ENCODE assay signal across 20 cellular contexts in the genomic region with DNA sequence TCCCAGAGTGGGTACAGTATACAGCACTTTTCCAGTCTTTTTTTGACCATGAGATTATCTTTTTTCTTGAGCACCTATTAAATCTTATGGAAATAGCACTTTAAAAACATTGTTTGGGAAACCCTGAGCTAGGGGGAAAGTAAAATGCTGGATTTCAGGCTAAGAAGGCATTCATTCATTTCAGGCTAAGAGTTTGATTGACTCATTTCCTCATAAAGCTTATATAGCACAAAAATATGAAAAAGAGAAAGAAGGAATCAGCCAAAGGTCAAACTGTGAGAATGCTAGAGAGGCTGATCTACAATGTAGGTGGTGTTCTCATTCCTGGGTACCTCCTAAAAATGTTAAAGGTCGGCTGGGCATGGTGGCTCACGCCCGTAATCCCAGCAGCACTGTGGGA. TPM values are rescaled to one million over a fixed set of nuclear protein-coding genes. Genes with fewer than 3 reads are reported as not detected.
DNase-seq lines count a peak whose midpoint lies in the region; ATAC-seq, FAIRE-seq and TF ChIP-seq lines count a peak whose summit lies in the region.
"Had no signal": no experiment of that assay in that cellular context is flagged by ENCODE, and none has a peak within 500 bp of the region (broad histone marks: within the 10 kb centered on the region; RNA-seq: fewer than 3 reads in every experiment).

No MANE protein-coding gene starts in this region.

- H3K27ac ChIP-seq in PC-3 (ENCODE audit: low read length) (peak overlapping the region; percentile 25), endothelial cell of umbilical vein (ENCODE audit: insufficient read depth, low read depth, low read length) (no peak overlapping the region), A673 (ENCODE audit: low read depth, low read length, poor library complexity, severe bottlenecking) (no peak overlapping the region), sigmoid colon (no peak overlapping the region)
- H3K27ac ChIP-seq: A549, GM23248 had no signal

- H3K4me3 ChIP-seq in PC-3 (ENCODE audit: low read length) (no peak overlapping the region), endothelial cell of umbilical vein (replicated peaks in 1 of 3; ENCODE audit: insufficient read depth in 1 of 3, low read depth in 1 of 3, low read length in 3 of 3) (no peak overlapping the region), A673 (ENCODE audit: low read depth, low read length, poor library complexity, severe bottlenecking) (no peak overlapping the region), sigmoid colon (no peak overlapping the region)
- H3K4me3 ChIP-seq: A549, GM23248 had no signal

- H3K27me3 ChIP-seq in PC-3 (ENCODE audit: low read length), result no peaks in the 10 kb centered on the region
- no peaks in the 10 kb centered on the region for H3K27me3 ChIP-seq in endothelial cell of umbilical vein (ENCODE audit: control insufficient read depth in 2 of 2, insufficient read depth in 2 of 2, low read length in 2 of 2)
- H3K27me3 ChIP-seq in A673 (replicated peaks; ENCODE audit: insufficient read depth, low read depth, low read length, poor library complexity), result no peaks in the 10 kb centered on the region
- H3K27me3 ChIP-seq in sigmoid colon, result no peaks in the 10 kb centered on the region

- peak; percentile 19 for ATAC-seq in stimulated activated naive CD8-positive, alpha-beta T cell treated with anti-CD3 and anti-CD28 coated beads, Interleukin-15, Interleukin-2, amounts not matched to agents 100 U/mL and 50 U/mL, for 24 hours
- ATAC-seq in stimulated activated naive CD8-positive, alpha-beta T cell treated with anti-CD3 and anti-CD28 coated beads, Interleukin-15, amount 100 ng/mL, for 72 hours, result no peak
- ATAC-seq in PC-3, result peak; percentile 77
- no peak for ATAC-seq in stimulated activated naive B cell treated with anti-CD40 and anti-IgM and Interleukin-4, amounts not matched to agents 10 μg/mL and 1 μg/mL and 100 μg/mL, for 72 hours (replicated peaks)
- ATAC-seq: A549 had no signal

- 86 to 95% methylated on average over 3 of the region's 3 CpGs for WGBS in sigmoid colon, 2 donors

- peaks cover 29% of the 10 kb centered on the region for H3K27me3 Mint-ChIP-seq in stimulated activated naive CD8-positive, alpha-beta T cell treated with anti-CD3 and anti-CD28 coated beads, Interleukin-15, amount 100 ng/mL, for 72 hours
- H3K27me3 Mint-ChIP-seq in stimulated activated naive B cell treated with anti-CD40 and anti-IgM and Interleukin-4, amounts not matched to agents 10 μg/mL and 1 μg/mL and 100 μg/mL, for 72 hours, result peaks cover 0 to 6% of the 10 kb centered on the region in 2 donors
- H3K27me3 Mint-ChIP-seq in type B pancreatic cell, result no peaks in the 10 kb centered on the region

- peaks cover 10% of the 10 kb centered on the region for H3K4me1 ChIP-seq in PC-3 (ENCODE audit: insufficient read depth, low read length)
- H3K4me1 ChIP-seq in endothelial cell of umbilical vein (ENCODE audit: control insufficient read depth, extremely low read depth, insufficient read depth, low read length), result peaks cover 12% of the 10 kb centered on the region
- H3K4me1 ChIP-seq in A673 (ENCODE audit: insufficient read depth, low read length, poor library complexity, severe bottlenecking), result no peaks in the 10 kb centered on the region
- H3K4me1 ChIP-seq in sigmoid colon, result no peaks in the 10 kb centered on the region
- H3K4me1 ChIP-seq: A549, Caco-2 had no signal

- H4K20me1 ChIP-seq in PC-3 (ENCODE audit: low read length) (no peaks in the 10 kb centered on the region), endothelial cell of umbilical vein (replicated peaks; ENCODE audit: control insufficient read depth, extremely low read depth, insufficient read depth, low read length) (peaks cover 2% of the 10 kb centered on the region)

- H3K9me1 ChIP-seq in endothelial cell of umbilical vein (replicated peaks; ENCODE audit: control insufficient read depth, extremely low read depth, insufficient read depth, low read length), result no peaks in the 10 kb centered on the region

- TF ChIP-seq EP300 in sigmoid colon (IDR thresholded peaks at IDR 0.05), result no peak

- no peaks in the 10 kb centered on the region for H3K9me3 Mint-ChIP-seq in stimulated activated naive CD8-positive, alpha-beta T cell treated with anti-CD3 and anti-CD28 coated beads, Interleukin-15, amount 100 ng/mL, for 72 hours
- H3K9me3 Mint-ChIP-seq in stimulated activated naive B cell treated with anti-CD40 and anti-IgM and Interleukin-4, amounts not matched to agents 10 μg/mL and 1 μg/mL and 100 μg/mL, for 72 hours, result no peaks in the 10 kb centered on the region
- H3K9me3 Mint-ChIP-seq in type B pancreatic cell, result no peaks in the 10 kb centered on the region
- H3K9me3 Mint-ChIP-seq: CD4-positive, alpha-beta memory T cell had no signal

- dilution Hi-C loops in endothelial cell of umbilical vein (cut with MboI; ENCODE audit: extremely low pct_ligation_motif_present, low sequenced_read_pairs), result no loop called here

- H3F3A ChIP-seq in PC-3 (ENCODE audit: low read length, unreplicated experiment), result no peaks in the 10 kb centered on the region

- H2AFZ ChIP-seq in PC-3 (ENCODE audit: low read length) (no peak overlapping the region), endothelial cell of umbilical vein (ENCODE audit: low read depth, low read length) (no peak overlapping the region)
- H2AFZ ChIP-seq: GM23248 had no signal

- no peak overlapping the region for H3K4me3 Mint-ChIP-seq in stimulated activated naive CD8-positive, alpha-beta T cell treated with anti-CD3 and anti-CD28 coated beads, Interleukin-15, amount 100 ng/mL, for 72 hours
- no peak overlapping the region for H3K4me3 Mint-ChIP-seq in stimulated activated naive B cell treated with anti-CD40 and anti-IgM and Interleukin-4, amounts not matched to agents 10 μg/mL and 1 μg/mL and 100 μg/mL, for 72 hours
- H3K4me3 Mint-ChIP-seq in type B pancreatic cell, result no peak overlapping the region
- H3K4me3 Mint-ChIP-seq: CD4-positive, alpha-beta memory T cell had no signal

- peaks cover 25% of the 10 kb centered on the region for H3K4me1 Mint-ChIP-seq in stimulated activated naive CD8-positive, alpha-beta T cell treated with anti-CD3 and anti-CD28 coated beads, Interleukin-15, amount 100 ng/mL, for 72 hours
- peaks cover 0 to 3% of the 10 kb centered on the region in 2 donors for H3K4me1 Mint-ChIP-seq in stimulated activated naive B cell treated with anti-CD40 and anti-IgM and Interleukin-4, amounts not matched to agents 10 μg/mL and 1 μg/mL and 100 μg/mL, for 72 hours
- peaks cover 4% of the 10 kb centered on the region for H3K4me1 Mint-ChIP-seq in type B pancreatic cell (ENCODE audit: unreplicated experiment)
- H3K4me1 Mint-ChIP-seq: CD4-positive, alpha-beta memory T cell had no signal

- intact Hi-C loops in PC-3 (cut with micrococcal nuclease), result no loop called here
- intact Hi-C loops in endothelial cell of umbilical vein (cut with micrococcal nuclease), result no loop called here
- intact Hi-C loops in A673 (cut with micrococcal nuclease; ENCODE audit: unreplicated experiment), result no loop called here
- intact Hi-C loops in sigmoid colon (cut with DNase I), result no loop called here

- no TSS peak for BruUV-seq in PC-3 (replicated peaks; lab: Mats Ljungman, UMichigan)
- no TSS peak for BruUV-seq in endothelial cell of umbilical vein (replicated peaks; lab: Mats Ljungman, UMichigan)
- no TSS peak for BruUV-seq in A673 (replicated peaks; lab: Mats Ljungman, UMichigan)

- 0 out of 2 replicates have a peak, but pooled peaks cover under 1% of the 10 kb centered on the region for H3K79me2 ChIP-seq in PC-3 (ENCODE audit: low read length)
- peaks cover 28% of the 10 kb centered on the region for H3K79me2 ChIP-seq in endothelial cell of umbilical vein (ENCODE audit: control insufficient read depth, insufficient read depth, low read length)

- H3K36me3 Mint-ChIP-seq in stimulated activated naive B cell treated with anti-CD40 and anti-IgM and Interleukin-4, amounts not matched to agents 10 μg/mL and 1 μg/mL and 100 μg/mL, for 72 hours, result peaks cover 2 to 7% of the 10 kb centered on the region in 2 donors
- H3K36me3 Mint-ChIP-seq in type B pancreatic cell, result peaks cover 27% of the 10 kb centered on the region
- H3K36me3 Mint-ChIP-seq: CD4-positive, alpha-beta memory T cell had no signal

- H3K27ac Mint-ChIP-seq in stimulated activated naive CD8-positive, alpha-beta T cell treated with anti-CD3 and anti-CD28 coated beads, Interleukin-15, amount 100 ng/mL, for 72 hours, result no peak overlapping the region
- H3K27ac Mint-ChIP-seq in stimulated activated naive B cell treated with anti-CD40 and anti-IgM and Interleukin-4, amounts not matched to agents 10 μg/mL and 1 μg/mL and 100 μg/mL, for 72 hours, result peak overlapping the region; percentile 56
- no peak overlapping the region for H3K27ac Mint-ChIP-seq in type B pancreatic cell

- POLR2A ChIA-PET in PC-3 (lab: Charles Lee; ENCODE audit: unreplicated experiment) (no interaction called here), endothelial cell of umbilical vein (lab: Charles Lee) (no interaction called here), A673 (lab: Charles Lee; ENCODE audit: low non-redundant PET) (no interaction called here)

- no peaks in the 10 kb centered on the region for H3K9me2 ChIP-seq in PC-3 (replicated peaks; ENCODE audit: low read length)

- no peak overlapping the region for H3K9ac ChIP-seq in PC-3 (ENCODE audit: low read length)
- no peak overlapping the region for H3K9ac ChIP-seq in endothelial cell of umbilical vein (replicated peaks; ENCODE audit: extremely low read depth, insufficient read depth, low read length)
- H3K9ac ChIP-seq: GM23248 had no signal

- no peaks in the 10 kb centered on the region for H3K9me3 ChIP-seq in PC-3 (ENCODE audit: low read length)
- H3K9me3 ChIP-seq in endothelial cell of umbilical vein (replicated peaks; ENCODE audit: control insufficient read depth, insufficient read depth, low read length), result no peaks in the 10 kb centered on the region
- no peaks in the 10 kb centered on the region for H3K9me3 ChIP-seq in A673 (ENCODE audit: low read depth, low read length, poor library complexity, severe bottlenecking)
- H3K9me3 ChIP-seq in sigmoid colon, result no peaks in the 10 kb centered on the region
- H3K9me3 ChIP-seq: A549, Caco-2 had no signal

- no peak for TF ChIP-seq POLR2A in endothelial cell of umbilical vein (IDR thresholded peaks at IDR 0.05; ENCODE audit: low read depth, low read length)
- TF ChIP-seq POLR2A in sigmoid colon (IDR thresholded peaks at IDR 0.05), result no peak

- TF ChIP-seq CTCF in PC-3 (conservative IDR thresholded peaks at IDR 0.05; ENCODE audit: low read depth, low read length) (no peak), endothelial cell of umbilical vein (IDR thresholded peaks at IDR 0.05; ENCODE audit: extremely low read depth in 1 of 2, insufficient read depth in 1 of 2, low read depth in 1 of 2, low read length in 2 of 2) (no peak), A673 (conservative IDR thresholded peaks at IDR 0.05; ENCODE audit: low read depth, low read length) (no peak), type B pancreatic cell (conservative IDR thresholded peaks at IDR 0.05) (no peak), sigmoid colon (IDR thresholded peaks at IDR 0.05) (no peak)

- CTCF ChIA-PET in PC-3 (lab: Charles Lee), result interaction anchor here (0.6 kb wide), 1 partner anchor 1571 kb away, joined by 6 read pairs; no protein-coding TSS in a partner anchor
- CTCF ChIA-PET in endothelial cell of umbilical vein (lab: Charles Lee), result interaction anchor here (0.6 to 1.5 kb wide), 5 partner anchors 11 to 517 kb away, joined by 3 to 9 read pairs (median 4); partner anchors contain the start of genes LRRC28, SYNM and TTC23
- CTCF ChIA-PET in A673 (lab: Charles Lee), result no interaction called here

- H3K4me2 ChIP-seq in PC-3 (ENCODE audit: low read length) (0 out of 2 replicates have a peak overlapping the region, but pooled peaks have one; percentile 1), endothelial cell of umbilical vein (ENCODE audit: insufficient read depth, low read length) (no peak overlapping the region)
- H3K4me2 ChIP-seq: A549 had no signal

- DNase-seq in stimulated activated naive CD8-positive, alpha-beta T cell treated with anti-CD3 and anti-CD28 coated beads, Interleukin-15, Interleukin-2, amounts not matched to agents 100 U/mL and 50 U/mL, for 24 hours, result no peak
- DNase-seq in stimulated activated naive CD8-positive, alpha-beta T cell treated with anti-CD3 and anti-CD28 coated beads, Interleukin-15, amount 100 ng/mL, for 72 hours, result no peak
- peak; percentile 27 for DNase-seq in PC-3
- peak; percentile 45 for DNase-seq in endothelial cell of umbilical vein (ENCODE audit: low read depth, low spot score)
- no peak for DNase-seq in stimulated activated naive B cell treated with anti-CD40 and anti-IgM and Interleukin-4, amounts not matched to agents 10 μg/mL and 1 μg/mL and 100 μg/mL, for 72 hours
- no peak for DNase-seq in A673 (ENCODE audit: low spot score)
- no peak for DNase-seq in type B pancreatic cell (ENCODE audit: extremely low spot score, unreplicated experiment)
- DNase-seq in sigmoid colon, result no peak
- DNase-seq: 8988T; C1 segment of cervical spinal cord; Caco-2; CD4-positive, alpha-beta memory T cell; DMS153; DND-41; GM23248; H7; HCEC 1CT had no signal

- FAIRE-seq in endothelial cell of umbilical vein (lab: Jason Lieb, UNC), result peak; percentile 82
- FAIRE-seq: A549, G401.6, H1 had no signal

- H3K36me3 ChIP-seq in PC-3 (ENCODE audit: low read depth, low read length) (no peaks in the 10 kb centered on the region), endothelial cell of umbilical vein (ENCODE audit: control insufficient read depth in 2 of 2, extremely low read depth in 1 of 2, insufficient read depth in 2 of 2, low read length in 2 of 2) (no peaks in the 10 kb centered on the region), A673 (ENCODE audit: insufficient read depth, low read length, poor library complexity, severe bottlenecking) (no peaks in the 10 kb centered on the region), sigmoid colon (peaks cover 0 to 25% (median 6%) of the 10 kb centered on the region in 4 donors)

RNA-seq across cellular contexts. Expression of gene TTC23, which starts 10.5 kb away (rescaled TPM):
- 8.2 and 10.4 TPM in 2 replicates for total RNA-seq in PC-3 (2014; rRNA removed)
- 18.6 and 27.3 TPM in 2 replicates for total RNA-seq in endothelial cell of umbilical vein
- polyA plus RNA-seq in endothelial cell of umbilical vein, result 3.0 and 4.1 TPM in 2 replicates
- polyA plus RNA-seq in endothelial cell of umbilical vein (2011; cell fraction: cytosol; rRNA removed), result 3.6 and 4.5 TPM in 2 replicates
- polyA plus RNA-seq in endothelial cell of umbilical vein (2011; cell fraction: nucleus; rRNA removed), result 10.1 and 10.9 TPM in 2 replicates
- 15.8 and 18.0 TPM in 2 replicates for polyA plus RNA-seq in endothelial cell of umbilical vein (2012)
- 6.5 and 7.0 TPM in 2 replicates for polyA minus RNA-seq in endothelial cell of umbilical vein
- 4.0 TPM for polyA minus RNA-seq in endothelial cell of umbilical vein (2011; cell fraction: cytosol; rRNA and poly(A)+ RNA removed)
- polyA minus RNA-seq in endothelial cell of umbilical vein (2011; cell fraction: nucleus; rRNA and poly(A)+ RNA removed), result 16.3 and 22.2 TPM in 2 replicates
- 13.4 and 15.9 TPM in 2 replicates for total RNA-seq in A673 (2021)
- 18.8 and 26.4 TPM in 2 replicates for total RNA-seq in type B pancreatic cell (ENCODE audit: low replicate concordance)
- total RNA-seq in sigmoid colon, result 10 to 100 TPM; 19.9 to 33.0 (median 24.8) TPM
- polyA plus RNA-seq in sigmoid colon, result 1 to 10 TPM; 5.5 to 8.2 (median 7.2) TPM

RNA-seq across cellular contexts. Expression of gene LRRC28, which starts 12.4 kb away (rescaled TPM):
- total RNA-seq in PC-3 (2014; rRNA removed) (10.6 and 14.9 TPM in 2 replicates), endothelial cell of umbilical vein (19.6 and 22.4 TPM in 2 replicates), A673 (2021) (28.4 and 30.7 TPM in 2 replicates), type B pancreatic cell (ENCODE audit: low replicate concordance) (26.9 and 27.0 TPM in 2 replicates), sigmoid colon (10 to 100 TPM; 23.1 to 52.3 (median 25.6) TPM)
- polyA plus RNA-seq in endothelial cell of umbilical vein (26.7 and 27.8 TPM in 2 replicates), sigmoid colon (10 to 100 TPM; 13.6 to 27.0 (median 22.2) TPM)
- polyA plus RNA-seq in endothelial cell of umbilical vein (2011; cell fraction: cytosol; rRNA removed), result 26.0 TPM in 2 replicates
- polyA plus RNA-seq in endothelial cell of umbilical vein (2011; cell fraction: nucleus; rRNA removed), result 22.9 and 23.9 TPM in 2 replicates
- 17.3 and 21.0 TPM in 2 replicates for polyA plus RNA-seq in endothelial cell of umbilical vein (2012)
- 46.6 and 47.2 TPM in 2 replicates for polyA minus RNA-seq in endothelial cell of umbilical vein
- 2.6 TPM for polyA minus RNA-seq in endothelial cell of umbilical vein (2011; cell fraction: cytosol; rRNA and poly(A)+ RNA removed)
- polyA minus RNA-seq in endothelial cell of umbilical vein (2011; cell fraction: nucleus; rRNA and poly(A)+ RNA removed), result 57.0 and 84.0 TPM in 2 replicates

Comparison
In these comparisons a context has a peak if more than half of its experiments do, and no peak if none do; other contexts are left out.
1. ATAC-seq: peak in stimulated activated naive CD8-positive, alpha-beta T cell treated with anti-CD3 and anti-CD28 coated beads, Interleukin-15, Interleukin-2, amounts not matched to agents 100 U/mL and 50 U/mL, for 24 hours (single experiment) and PC-3 (single experiment); none in stimulated activated naive CD8-positive, alpha-beta T cell treated with anti-CD3 and anti-CD28 coated beads, Interleukin-15, amount 100 ng/mL, for 72 hours (single experiment) and stimulated activated naive B cell treated with anti-CD40 and anti-IgM and Interleukin-4, amounts not matched to agents 10 μg/mL and 1 μg/mL and 100 μg/mL, for 72 hours (0 of 2).
2. DNase-seq: peak in PC-3 (single experiment) and endothelial cell of umbilical vein (single experiment); none in stimulated activated naive CD8-positive, alpha-beta T cell treated with anti-CD3 and anti-CD28 coated beads, Interleukin-15, Interleukin-2, amounts not matched to agents 100 U/mL and 50 U/mL, for 24 hours (single experiment), stimulated activated naive CD8-positive, alpha-beta T cell treated with anti-CD3 and anti-CD28 coated beads, Interleukin-15, amount 100 ng/mL, for 72 hours (0 of 2), stimulated activated naive B cell treated with anti-CD40 and anti-IgM and Interleukin-4, amounts not matched to agents 10 μg/mL and 1 μg/mL and 100 μg/mL, for 72 hours (single experiment), A673 (single experiment), type B pancreatic cell (single experiment) and sigmoid colon (single experiment).